Comparison of ENCODE assay signal across 1 cellular context in the genomic region with DNA sequence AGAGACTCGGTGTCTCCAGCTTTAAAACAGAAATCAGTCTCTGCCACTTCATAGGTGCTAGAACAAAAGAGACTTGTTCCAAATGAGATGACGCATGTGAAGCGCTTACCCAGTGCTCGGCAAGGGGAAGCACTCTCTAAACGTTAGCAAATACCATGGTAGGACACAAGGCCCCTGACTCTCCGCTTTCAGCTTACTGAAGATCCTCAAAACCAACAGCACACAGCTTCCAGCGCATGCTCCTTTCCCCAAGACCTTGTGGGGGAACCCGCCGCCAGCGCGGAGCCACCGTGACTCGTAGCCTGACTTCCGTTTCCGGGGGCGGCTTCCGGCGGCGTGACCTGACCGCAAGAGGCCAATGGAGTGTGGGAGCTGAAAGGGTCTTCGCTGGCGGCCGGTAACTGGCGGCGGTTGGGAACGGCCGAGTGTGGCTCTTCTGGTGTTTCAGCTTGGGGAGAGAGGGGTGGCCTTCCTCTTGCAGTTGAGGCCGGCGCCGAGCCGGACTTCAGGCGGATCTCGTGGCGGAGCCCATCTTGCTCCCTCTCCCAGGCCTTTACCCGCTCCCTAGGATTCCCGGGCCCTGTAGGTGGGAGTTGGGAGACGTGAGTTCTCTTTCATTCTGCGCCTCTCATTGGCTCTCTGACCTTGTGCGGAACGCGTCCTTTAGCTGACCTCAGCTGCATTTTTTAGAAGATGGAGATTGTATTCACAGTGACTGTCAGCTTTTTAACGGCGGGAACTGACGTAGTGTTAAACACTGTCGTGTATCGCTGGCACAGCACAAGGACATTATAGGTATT.
A peak's percentile ranks its signal among the peaks of the same experiment; 100 is the strongest.
TF ChIP-seq lines count a peak whose summit lies in the region.

A gene with protein sequence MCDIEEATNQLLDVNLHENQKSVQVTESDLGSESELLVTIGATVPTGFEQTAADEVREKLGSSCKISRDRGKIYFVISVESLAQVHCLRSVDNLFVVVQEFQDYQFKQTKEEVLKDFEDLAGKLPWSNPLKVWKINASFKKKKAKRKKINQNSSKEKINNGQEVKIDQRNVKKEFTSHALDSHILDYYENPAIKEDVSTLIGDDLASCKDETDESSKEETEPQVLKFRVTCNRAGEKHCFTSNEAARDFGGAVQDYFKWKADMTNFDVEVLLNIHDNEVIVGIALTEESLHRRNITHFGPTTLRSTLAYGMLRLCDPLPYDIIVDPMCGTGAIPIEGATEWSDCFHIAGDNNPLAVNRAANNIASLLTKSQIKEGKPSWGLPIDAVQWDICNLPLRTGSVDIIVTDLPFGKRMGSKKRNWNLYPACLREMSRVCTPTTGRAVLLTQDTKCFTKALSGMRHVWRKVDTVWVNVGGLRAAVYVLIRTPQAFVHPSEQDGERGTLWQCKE (plus strand): TSS at position 324 of the 800 bp plus-strand sequence. CDS start 2,015 bp downstream, outside the sequence.

TF ChIP-seq in HepG2, 621 proteins besides CTCF, POLR2A, EP300 and RAD21 (continued from another document and continues in another):
- TF ChIP-seq, protein P1, sequence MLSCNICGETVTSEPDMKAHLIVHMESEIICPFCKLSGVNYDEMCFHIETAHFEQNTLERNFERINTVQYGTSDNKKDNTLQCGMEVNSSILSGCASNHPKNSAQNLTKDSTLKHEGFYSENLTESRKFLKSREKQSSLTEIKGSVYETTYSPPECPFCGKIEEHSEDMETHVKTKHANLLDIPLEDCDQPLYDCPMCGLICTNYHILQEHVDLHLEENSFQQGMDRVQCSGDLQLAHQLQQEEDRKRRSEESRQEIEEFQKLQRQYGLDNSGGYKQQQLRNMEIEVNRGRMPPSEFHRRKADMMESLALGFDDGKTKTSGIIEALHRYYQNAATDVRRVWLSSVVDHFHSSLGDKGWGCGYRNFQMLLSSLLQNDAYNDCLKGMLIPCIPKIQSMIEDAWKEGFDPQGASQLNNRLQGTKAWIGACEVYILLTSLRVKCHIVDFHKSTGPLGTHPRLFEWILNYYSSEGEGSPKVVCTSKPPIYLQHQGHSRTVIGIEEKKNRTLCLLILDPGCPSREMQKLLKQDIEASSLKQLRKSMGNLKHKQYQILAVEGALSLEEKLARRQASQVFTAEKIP (CRISPR knock-in tag; IDR thresholded peaks at IDR 0.05; ENCODE audit: borderline replicate concordance): no peak
- TF ChIP-seq GABPA (IDR thresholded peaks at IDR 0.05; ENCODE audit: low read depth, low read length) (peak; percentile 96), GABPA (CRISPR knock-in tag; IDR thresholded peaks at IDR 0.05; ENCODE audit: low read depth) (peak; percentile 100), ZNF12 (CRISPR knock-in tag; IDR thresholded peaks at IDR 0.05) (peak; percentile 99), JARID2 (CRISPR knock-in tag; IDR thresholded peaks at IDR 0.05; ENCODE audit: insufficient replicate concordance) (peak; percentile 40), JUN (CRISPR knock-in tag; IDR thresholded peaks at IDR 0.05) (peak; percentile 69; the same call in 1 of the 2 replicates), HDAC6 (IDR thresholded peaks at IDR 0.05; ENCODE audit: low read depth, low read length) (no peak), ZNF878 (CRISPR knock-in tag; IDR thresholded peaks at IDR 0.05) (peak; percentile 80; the same call in 1 of the 2 replicates), ZNF337 (CRISPR knock-in tag; IDR thresholded peaks at IDR 0.05; ENCODE audit: borderline replicate concordance, low read depth) (peak; percentile 71; the same call in 1 of the 2 replicates), ZKSCAN8 (CRISPR knock-in tag; IDR thresholded peaks at IDR 0.05; ENCODE audit: borderline replicate concordance) (no peak; the same call in 1 of the 2 replicates), ZNF652 (CRISPR knock-in tag; IDR thresholded peaks at IDR 0.05; ENCODE audit: borderline replicate concordance, low read depth) (peak; percentile 43; the same call in 1 of the 2 replicates), BHLHE40 (IDR thresholded peaks at IDR 0.05; ENCODE audit: low read length) (peak; percentile 42; the same call in 1 of the 2 replicates), ZNF124 (CRISPR knock-in tag; IDR thresholded peaks at IDR 0.05) (peak; percentile 77), ATM (IDR thresholded peaks at IDR 0.05; ENCODE audit: borderline replicate concordance) (no peak), YY1 (IDR thresholded peaks at IDR 0.05; ENCODE audit: insufficient read depth, insufficient replicate concordance, low read depth, low read length) (peak; percentile 84), EHMT2 (IDR thresholded peaks at IDR 0.05; ENCODE audit: borderline replicate concordance, low read depth, low read length) (no peak), ATAD3A (CRISPR knock-in tag; IDR thresholded peaks at IDR 0.05) (no peak)
- TF ChIP-seq, protein P2, sequence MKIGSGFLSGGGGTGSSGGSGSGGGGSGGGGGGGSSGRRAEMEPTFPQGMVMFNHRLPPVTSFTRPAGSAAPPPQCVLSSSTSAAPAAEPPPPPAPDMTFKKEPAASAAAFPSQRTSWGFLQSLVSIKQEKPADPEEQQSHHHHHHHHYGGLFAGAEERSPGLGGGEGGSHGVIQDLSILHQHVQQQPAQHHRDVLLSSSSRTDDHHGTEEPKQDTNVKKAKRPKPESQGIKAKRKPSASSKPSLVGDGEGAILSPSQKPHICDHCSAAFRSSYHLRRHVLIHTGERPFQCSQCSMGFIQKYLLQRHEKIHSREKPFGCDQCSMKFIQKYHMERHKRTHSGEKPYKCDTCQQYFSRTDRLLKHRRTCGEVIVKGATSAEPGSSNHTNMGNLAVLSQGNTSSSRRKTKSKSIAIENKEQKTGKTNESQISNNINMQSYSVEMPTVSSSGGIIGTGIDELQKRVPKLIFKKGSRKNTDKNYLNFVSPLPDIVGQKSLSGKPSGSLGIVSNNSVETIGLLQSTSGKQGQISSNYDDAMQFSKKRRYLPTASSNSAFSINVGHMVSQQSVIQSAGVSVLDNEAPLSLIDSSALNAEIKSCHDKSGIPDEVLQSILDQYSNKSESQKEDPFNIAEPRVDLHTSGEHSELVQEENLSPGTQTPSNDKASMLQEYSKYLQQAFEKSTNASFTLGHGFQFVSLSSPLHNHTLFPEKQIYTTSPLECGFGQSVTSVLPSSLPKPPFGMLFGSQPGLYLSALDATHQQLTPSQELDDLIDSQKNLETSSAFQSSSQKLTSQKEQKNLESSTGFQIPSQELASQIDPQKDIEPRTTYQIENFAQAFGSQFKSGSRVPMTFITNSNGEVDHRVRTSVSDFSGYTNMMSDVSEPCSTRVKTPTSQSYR (CRISPR knock-in tag; IDR thresholded peaks at IDR 0.05; ENCODE audit: borderline replicate concordance): peak; percentile 60; the same call in 1 of the 2 replicates
- TF ChIP-seq, protein P3, sequence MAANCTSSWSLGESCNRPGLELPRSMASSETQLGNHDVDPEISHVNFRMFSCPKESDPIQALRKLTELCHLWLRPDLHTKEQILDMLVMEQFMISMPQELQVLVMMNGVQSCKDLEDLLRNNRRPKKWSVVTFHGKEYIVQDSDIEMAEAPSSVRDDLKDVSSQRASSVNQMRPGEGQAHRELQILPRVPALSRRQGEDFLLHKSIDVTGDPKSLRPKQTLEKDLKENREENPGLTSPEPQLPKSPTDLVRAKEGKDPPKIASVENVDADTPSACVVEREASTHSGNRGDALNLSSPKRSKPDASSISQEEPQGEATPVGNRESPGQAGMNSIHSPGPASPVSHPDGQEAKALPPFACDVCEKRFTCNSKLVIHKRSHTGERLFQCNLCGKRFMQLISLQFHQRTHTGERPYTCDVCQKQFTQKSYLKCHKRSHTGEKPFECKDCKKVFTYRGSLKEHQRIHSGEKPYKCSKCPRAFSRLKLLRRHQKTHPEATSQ (CRISPR knock-in tag; IDR thresholded peaks at IDR 0.05; ENCODE audit: borderline replicate concordance): peak; percentile 90
- TF ChIP-seq, protein P4, sequence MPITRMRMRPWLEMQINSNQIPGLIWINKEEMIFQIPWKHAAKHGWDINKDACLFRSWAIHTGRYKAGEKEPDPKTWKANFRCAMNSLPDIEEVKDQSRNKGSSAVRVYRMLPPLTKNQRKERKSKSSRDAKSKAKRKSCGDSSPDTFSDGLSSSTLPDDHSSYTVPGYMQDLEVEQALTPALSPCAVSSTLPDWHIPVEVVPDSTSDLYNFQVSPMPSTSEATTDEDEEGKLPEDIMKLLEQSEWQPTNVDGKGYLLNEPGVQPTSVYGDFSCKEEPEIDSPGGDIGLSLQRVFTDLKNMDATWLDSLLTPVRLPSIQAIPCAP (CRISPR knock-in tag; IDR thresholded peaks at IDR 0.05; ENCODE audit: low read depth): no peak
- TF ChIP-seq, protein P5, sequence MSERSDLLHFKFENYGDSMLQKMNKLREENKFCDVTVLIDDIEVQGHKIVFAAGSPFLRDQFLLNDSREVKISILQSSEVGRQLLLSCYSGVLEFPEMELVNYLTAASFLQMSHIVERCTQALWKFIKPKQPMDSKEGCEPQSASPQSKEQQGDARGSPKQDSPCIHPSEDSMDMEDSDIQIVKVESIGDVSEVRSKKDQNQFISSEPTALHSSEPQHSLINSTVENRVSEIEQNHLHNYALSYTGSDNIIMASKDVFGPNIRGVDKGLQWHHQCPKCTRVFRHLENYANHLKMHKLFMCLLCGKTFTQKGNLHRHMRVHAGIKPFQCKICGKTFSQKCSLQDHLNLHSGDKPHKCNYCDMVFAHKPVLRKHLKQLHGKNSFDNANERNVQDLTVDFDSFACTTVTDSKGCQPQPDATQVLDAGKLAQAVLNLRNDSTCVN (CRISPR knock-in tag; IDR thresholded peaks at IDR 0.05; ENCODE audit: borderline replicate concordance): peak; percentile 81
- TF ChIP-seq, protein P6, sequence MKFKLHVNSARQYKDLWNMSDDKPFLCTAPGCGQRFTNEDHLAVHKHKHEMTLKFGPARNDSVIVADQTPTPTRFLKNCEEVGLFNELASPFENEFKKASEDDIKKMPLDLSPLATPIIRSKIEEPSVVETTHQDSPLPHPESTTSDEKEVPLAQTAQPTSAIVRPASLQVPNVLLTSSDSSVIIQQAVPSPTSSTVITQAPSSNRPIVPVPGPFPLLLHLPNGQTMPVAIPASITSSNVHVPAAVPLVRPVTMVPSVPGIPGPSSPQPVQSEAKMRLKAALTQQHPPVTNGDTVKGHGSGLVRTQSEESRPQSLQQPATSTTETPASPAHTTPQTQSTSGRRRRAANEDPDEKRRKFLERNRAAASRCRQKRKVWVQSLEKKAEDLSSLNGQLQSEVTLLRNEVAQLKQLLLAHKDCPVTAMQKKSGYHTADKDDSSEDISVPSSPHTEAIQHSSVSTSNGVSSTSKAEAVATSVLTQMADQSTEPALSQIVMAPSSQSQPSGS (CRISPR knock-in tag; IDR thresholded peaks at IDR 0.05): peak; percentile 83; the same call in 1 of the 2 replicates
- TF ChIP-seq, protein P7, sequence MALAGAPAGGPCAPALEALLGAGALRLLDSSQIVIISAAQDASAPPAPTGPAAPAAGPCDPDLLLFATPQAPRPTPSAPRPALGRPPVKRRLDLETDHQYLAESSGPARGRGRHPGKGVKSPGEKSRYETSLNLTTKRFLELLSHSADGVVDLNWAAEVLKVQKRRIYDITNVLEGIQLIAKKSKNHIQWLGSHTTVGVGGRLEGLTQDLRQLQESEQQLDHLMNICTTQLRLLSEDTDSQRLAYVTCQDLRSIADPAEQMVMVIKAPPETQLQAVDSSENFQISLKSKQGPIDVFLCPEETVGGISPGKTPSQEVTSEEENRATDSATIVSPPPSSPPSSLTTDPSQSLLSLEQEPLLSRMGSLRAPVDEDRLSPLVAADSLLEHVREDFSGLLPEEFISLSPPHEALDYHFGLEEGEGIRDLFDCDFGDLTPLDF (CRISPR knock-in tag; IDR thresholded peaks at IDR 0.05): peak; percentile 57; the same call in 1 of the 2 replicates
- TF ChIP-seq, protein P8, sequence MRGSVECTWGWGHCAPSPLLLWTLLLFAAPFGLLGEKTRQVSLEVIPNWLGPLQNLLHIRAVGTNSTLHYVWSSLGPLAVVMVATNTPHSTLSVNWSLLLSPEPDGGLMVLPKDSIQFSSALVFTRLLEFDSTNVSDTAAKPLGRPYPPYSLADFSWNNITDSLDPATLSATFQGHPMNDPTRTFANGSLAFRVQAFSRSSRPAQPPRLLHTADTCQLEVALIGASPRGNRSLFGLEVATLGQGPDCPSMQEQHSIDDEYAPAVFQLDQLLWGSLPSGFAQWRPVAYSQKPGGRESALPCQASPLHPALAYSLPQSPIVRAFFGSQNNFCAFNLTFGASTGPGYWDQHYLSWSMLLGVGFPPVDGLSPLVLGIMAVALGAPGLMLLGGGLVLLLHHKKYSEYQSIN (CRISPR knock-in tag; IDR thresholded peaks at IDR 0.05; ENCODE audit: borderline replicate concordance): no peak
- TF ChIP-seq, protein P9, sequence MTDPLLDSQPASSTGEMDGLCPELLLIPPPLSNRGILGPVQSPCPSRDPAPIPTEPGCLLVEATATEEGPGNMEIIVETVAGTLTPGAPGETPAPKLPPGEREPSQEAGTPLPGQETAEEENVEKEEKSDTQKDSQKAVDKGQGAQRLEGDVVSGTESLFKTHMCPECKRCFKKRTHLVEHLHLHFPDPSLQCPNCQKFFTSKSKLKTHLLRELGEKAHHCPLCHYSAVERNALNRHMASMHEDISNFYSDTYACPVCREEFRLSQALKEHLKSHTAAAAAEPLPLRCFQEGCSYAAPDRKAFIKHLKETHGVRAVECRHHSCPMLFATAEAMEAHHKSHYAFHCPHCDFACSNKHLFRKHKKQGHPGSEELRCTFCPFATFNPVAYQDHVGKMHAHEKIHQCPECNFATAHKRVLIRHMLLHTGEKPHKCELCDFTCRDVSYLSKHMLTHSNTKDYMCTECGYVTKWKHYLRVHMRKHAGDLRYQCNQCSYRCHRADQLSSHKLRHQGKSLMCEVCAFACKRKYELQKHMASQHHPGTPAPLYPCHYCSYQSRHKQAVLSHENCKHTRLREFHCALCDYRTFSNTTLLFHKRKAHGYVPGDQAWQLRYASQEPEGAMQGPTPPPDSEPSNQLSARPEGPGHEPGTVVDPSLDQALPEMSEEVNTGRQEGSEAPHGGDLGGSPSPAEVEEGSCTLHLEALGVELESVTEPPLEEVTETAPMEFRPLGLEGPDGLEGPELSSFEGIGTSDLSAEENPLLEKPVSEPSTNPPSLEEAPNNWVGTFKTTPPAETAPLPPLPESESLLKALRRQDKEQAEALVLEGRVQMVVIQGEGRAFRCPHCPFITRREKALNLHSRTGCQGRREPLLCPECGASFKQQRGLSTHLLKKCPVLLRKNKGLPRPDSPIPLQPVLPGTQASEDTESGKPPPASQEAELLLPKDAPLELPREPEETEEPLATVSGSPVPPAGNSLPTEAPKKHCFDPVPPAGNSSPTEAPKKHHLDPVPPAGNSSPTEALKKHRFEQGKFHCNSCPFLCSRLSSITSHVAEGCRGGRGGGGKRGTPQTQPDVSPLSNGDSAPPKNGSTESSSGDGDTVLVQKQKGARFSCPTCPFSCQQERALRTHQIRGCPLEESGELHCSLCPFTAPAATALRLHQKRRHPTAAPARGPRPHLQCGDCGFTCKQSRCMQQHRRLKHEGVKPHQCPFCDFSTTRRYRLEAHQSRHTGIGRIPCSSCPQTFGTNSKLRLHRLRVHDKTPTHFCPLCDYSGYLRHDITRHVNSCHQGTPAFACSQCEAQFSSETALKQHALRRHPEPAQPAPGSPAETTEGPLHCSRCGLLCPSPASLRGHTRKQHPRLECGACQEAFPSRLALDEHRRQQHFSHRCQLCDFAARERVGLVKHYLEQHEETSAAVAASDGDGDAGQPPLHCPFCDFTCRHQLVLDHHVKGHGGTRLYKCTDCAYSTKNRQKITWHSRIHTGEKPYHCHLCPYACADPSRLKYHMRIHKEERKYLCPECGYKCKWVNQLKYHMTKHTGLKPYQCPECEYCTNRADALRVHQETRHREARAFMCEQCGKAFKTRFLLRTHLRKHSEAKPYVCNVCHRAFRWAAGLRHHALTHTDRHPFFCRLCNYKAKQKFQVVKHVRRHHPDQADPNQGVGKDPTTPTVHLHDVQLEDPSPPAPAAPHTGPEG (CRISPR knock-in tag; IDR thresholded peaks at IDR 0.05): 0 out of 2 replicates have a peak, but pooled peaks have one; percentile 26
- TF ChIP-seq, protein P10, sequence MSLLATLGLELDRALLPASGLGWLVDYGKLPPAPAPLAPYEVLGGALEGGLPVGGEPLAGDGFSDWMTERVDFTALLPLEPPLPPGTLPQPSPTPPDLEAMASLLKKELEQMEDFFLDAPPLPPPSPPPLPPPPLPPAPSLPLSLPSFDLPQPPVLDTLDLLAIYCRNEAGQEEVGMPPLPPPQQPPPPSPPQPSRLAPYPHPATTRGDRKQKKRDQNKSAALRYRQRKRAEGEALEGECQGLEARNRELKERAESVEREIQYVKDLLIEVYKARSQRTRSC (CRISPR knock-in tag; IDR thresholded peaks at IDR 0.05; ENCODE audit: low read depth): 0 out of 2 replicates have a peak, but pooled peaks have one; percentile 79
